Comparison of ENCODE assay signal across 2 cellular contexts in the genomic region with DNA sequence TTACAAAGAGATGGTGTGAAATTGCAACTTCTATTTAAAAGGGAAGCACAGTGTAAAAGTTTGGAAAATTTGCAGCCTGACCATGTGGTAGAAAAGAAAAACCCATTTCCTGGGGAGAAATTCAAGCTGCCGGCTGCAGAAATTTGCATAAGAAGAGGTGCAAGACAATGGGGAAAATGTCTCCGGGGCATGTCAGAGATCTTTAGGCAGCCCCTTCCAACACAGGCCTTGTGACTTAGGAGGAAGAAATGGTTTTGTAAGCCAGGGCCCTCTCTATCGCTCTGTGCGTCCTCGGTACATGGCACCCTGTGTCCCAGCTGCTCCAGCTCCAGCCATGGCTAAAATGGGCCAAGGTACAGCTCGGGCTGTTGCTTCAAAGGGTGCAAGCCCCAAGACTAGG.
A peak's percentile ranks its signal among the peaks of the same experiment; 100 is the strongest.
TF ChIP-seq lines count a peak whose summit lies in the region.

No MANE protein-coding gene starts in this region.

TF ChIP-seq in GM23338, 12 proteins besides CTCF, POLR2A, EP300 and RAD21 (continues in another document):
- TF ChIP-seq ZNF331 (CRISPR knock-in tag; IDR thresholded peaks at IDR 0.05; ENCODE audit: low read depth) (no peak), EZH2phosphoT487 (IDR thresholded peaks at IDR 0.05; ENCODE audit: unreplicated experiment) (no peak), JUNB (IDR thresholded peaks at IDR 0.05; ENCODE audit: unreplicated experiment) (no peak), CREB1 (CRISPR knock-in tag; IDR thresholded peaks at IDR 0.05; ENCODE audit: low read depth) (no peak), POLR2AphosphoS5 (IDR thresholded peaks at IDR 0.05; ENCODE audit: low read depth) (peak; percentile 19; the same call in 1 of the 2 replicates), ZNF114 (CRISPR knock-in tag; IDR thresholded peaks at IDR 0.05) (no peak), STAT1 (IDR thresholded peaks at IDR 0.05; ENCODE audit: unreplicated experiment) (no peak), EZH2 (IDR thresholded peaks at IDR 0.05; ENCODE audit: low read depth, unreplicated experiment) (no peak), NANOG (IDR thresholded peaks at IDR 0.05; ENCODE audit: borderline replicate concordance) (peak; percentile 26; the same call in 1 of the 2 replicates)
- TF ChIP-seq, protein P1, sequence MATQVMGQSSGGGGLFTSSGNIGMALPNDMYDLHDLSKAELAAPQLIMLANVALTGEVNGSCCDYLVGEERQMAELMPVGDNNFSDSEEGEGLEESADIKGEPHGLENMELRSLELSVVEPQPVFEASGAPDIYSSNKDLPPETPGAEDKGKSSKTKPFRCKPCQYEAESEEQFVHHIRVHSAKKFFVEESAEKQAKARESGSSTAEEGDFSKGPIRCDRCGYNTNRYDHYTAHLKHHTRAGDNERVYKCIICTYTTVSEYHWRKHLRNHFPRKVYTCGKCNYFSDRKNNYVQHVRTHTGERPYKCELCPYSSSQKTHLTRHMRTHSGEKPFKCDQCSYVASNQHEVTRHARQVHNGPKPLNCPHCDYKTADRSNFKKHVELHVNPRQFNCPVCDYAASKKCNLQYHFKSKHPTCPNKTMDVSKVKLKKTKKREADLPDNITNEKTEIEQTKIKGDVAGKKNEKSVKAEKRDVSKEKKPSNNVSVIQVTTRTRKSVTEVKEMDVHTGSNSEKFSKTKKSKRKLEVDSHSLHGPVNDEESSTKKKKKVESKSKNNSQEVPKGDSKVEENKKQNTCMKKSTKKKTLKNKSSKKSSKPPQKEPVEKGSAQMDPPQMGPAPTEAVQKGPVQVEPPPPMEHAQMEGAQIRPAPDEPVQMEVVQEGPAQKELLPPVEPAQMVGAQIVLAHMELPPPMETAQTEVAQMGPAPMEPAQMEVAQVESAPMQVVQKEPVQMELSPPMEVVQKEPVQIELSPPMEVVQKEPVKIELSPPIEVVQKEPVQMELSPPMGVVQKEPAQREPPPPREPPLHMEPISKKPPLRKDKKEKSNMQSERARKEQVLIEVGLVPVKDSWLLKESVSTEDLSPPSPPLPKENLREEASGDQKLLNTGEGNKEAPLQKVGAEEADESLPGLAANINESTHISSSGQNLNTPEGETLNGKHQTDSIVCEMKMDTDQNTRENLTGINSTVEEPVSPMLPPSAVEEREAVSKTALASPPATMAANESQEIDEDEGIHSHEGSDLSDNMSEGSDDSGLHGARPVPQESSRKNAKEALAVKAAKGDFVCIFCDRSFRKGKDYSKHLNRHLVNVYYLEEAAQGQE (IDR thresholded peaks at IDR 0.05; ENCODE audit: unreplicated experiment) = no peak
- TF ChIP-seq, protein P2, sequence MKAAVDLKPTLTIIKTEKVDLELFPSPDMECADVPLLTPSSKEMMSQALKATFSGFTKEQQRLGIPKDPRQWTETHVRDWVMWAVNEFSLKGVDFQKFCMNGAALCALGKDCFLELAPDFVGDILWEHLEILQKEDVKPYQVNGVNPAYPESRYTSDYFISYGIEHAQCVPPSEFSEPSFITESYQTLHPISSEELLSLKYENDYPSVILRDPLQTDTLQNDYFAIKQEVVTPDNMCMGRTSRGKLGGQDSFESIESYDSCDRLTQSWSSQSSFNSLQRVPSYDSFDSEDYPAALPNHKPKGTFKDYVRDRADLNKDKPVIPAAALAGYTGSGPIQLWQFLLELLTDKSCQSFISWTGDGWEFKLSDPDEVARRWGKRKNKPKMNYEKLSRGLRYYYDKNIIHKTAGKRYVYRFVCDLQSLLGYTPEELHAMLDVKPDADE (IDR thresholded peaks at IDR 0.05) = no peak

TF ChIP-seq in H1, 55 proteins besides CTCF, POLR2A, EP300 and RAD21:
- TF ChIP-seq CBX8 (IDR thresholded peaks at IDR 0.05; ENCODE audit: borderline replicate concordance, low read depth, low read length) = no peak
- no peak for TF ChIP-seq TAF7 (optimal IDR thresholded peaks at IDR 0.05; ENCODE audit: borderline replicate concordance, low read depth, low read length)
- no peak for TF ChIP-seq ASH2L (IDR thresholded peaks at IDR 0.05; ENCODE audit: low read length)
- peak; percentile 36; the same call in 1 of the 2 replicates for TF ChIP-seq YY1 (IDR thresholded peaks at IDR 0.05; ENCODE audit: low read depth, low read length)
- TF ChIP-seq SP2 (IDR thresholded peaks at IDR 0.05; ENCODE audit: low read length) = no peak
- TF ChIP-seq CTBP2 (IDR thresholded peaks at IDR 0.05; ENCODE audit: borderline replicate concordance, insufficient read depth, insufficient read length, low read length) = no peak
TF ChIP-seq in H1: peak in this region for 1.
